10 cellular contexts compared by ENCODE assay signal in genomic region chr19:4713384-4713951, GRCh38. TPM values are rescaled to one million over a fixed set of nuclear protein-coding genes. Genes with fewer than 3 reads are reported as not detected.
DNase-seq lines count a peak whose midpoint lies in the region; ATAC-seq and TF ChIP-seq lines count a peak whose summit lies in the region.
"Had no signal": no experiment of that assay in that cellular context is flagged by ENCODE, and none has a peak within 500 bp of the region (broad histone marks: within the 10 kb centered on the region; RNA-seq: fewer than 3 reads in every experiment).

No MANE protein-coding gene starts in this region.

- H3K4me3 Mint-ChIP-seq in CD4-positive, alpha-beta T cell, result no peak overlapping the region
- H3K4me3 Mint-ChIP-seq in naive thymus-derived CD8-positive, alpha-beta T cell, result no peak overlapping the region

- H3K4me1 Mint-ChIP-seq in CD4-positive, alpha-beta T cell (ENCODE audit: low read depth), result no peaks in the 10 kb centered on the region
- peaks cover 5 to 12% (median 7%) of the 10 kb centered on the region in 4 donors for H3K4me1 Mint-ChIP-seq in naive thymus-derived CD8-positive, alpha-beta T cell

- TF ChIP-seq CTCF in CD4-positive, alpha-beta T cell (IDR thresholded peaks at IDR 0.05), result no peak

- no peaks in the 10 kb centered on the region for H3K27me3 Mint-ChIP-seq in CD4-positive, alpha-beta T cell
- no peaks in the 10 kb centered on the region for H3K27me3 Mint-ChIP-seq in naive thymus-derived CD8-positive, alpha-beta T cell

- no peaks in the 10 kb centered on the region for H3K9me3 ChIP-seq in thymus (ENCODE audit: control insufficient read depth)
- no peaks in the 10 kb centered on the region for H3K9me3 ChIP-seq in CD4-positive, alpha-beta T cell (ENCODE audit: control insufficient read depth, low read length)

- WGBS in thymus, result 94% methylated on average over 32 of the region's 32 CpGs

- intact Hi-C loops in CD4-positive, alpha-beta T cell (cut with DNase I, micrococcal nuclease), result no loop called here

- DNase-seq in HS-27A (ENCODE audit: low read depth), result peak; percentile 95
- DNase-seq in cerebellum (ENCODE audit: low spot score), result peak; percentile 76
- DNase-seq in kidney tubule cell (ENCODE audit: low spot score), result peak; percentile 93
- DNase-seq in CD4-positive, alpha-beta T cell, result no peak
- no peak for DNase-seq in naive thymus-derived CD8-positive, alpha-beta T cell
- DNase-seq: activated gamma-delta T cell, midbrain had no signal

- no peak overlapping the region for H3K4me3 ChIP-seq in thymus (ENCODE audit: low read length)

- H3K36me3 ChIP-seq in thymus (ENCODE audit: control insufficient read depth, insufficient read depth), result peaks cover 85% of the 10 kb centered on the region

- no peak for ATAC-seq in CD4-positive, alpha-beta T cell (ENCODE audit: poor library complexity)
- ATAC-seq in HG03520 (IDR thresholded peaks at IDR 0.05; ENCODE audit: unreplicated experiment), result no peak
- ATAC-seq in HG02870 (IDR thresholded peaks at IDR 0.05; ENCODE audit: unreplicated experiment), result no peak
- ATAC-seq in naive thymus-derived CD8-positive, alpha-beta T cell, result no peak

- no peaks in the 10 kb centered on the region for H3K4me1 ChIP-seq in thymus (ENCODE audit: control insufficient read depth, insufficient read depth, low read length)

- no peaks in the 10 kb centered on the region for H3K27me3 ChIP-seq in thymus (ENCODE audit: control insufficient read depth, insufficient read depth)
- H3K27me3 ChIP-seq in CD4-positive, alpha-beta T cell (ENCODE audit: control insufficient read depth, insufficient read depth, low read length), result no peaks in the 10 kb centered on the region

- no peaks in the 10 kb centered on the region for H3K9me3 Mint-ChIP-seq in CD4-positive, alpha-beta T cell
- H3K9me3 Mint-ChIP-seq in naive thymus-derived CD8-positive, alpha-beta T cell, result no peaks in the 10 kb centered on the region

- H3K36me3 Mint-ChIP-seq in CD4-positive, alpha-beta T cell (ENCODE audit: low read depth), result peaks cover 67% of the 10 kb centered on the region
- peaks cover 0 to 77% (median 15%) of the 10 kb centered on the region in 3 donors for H3K36me3 Mint-ChIP-seq in naive thymus-derived CD8-positive, alpha-beta T cell

- CTCF ChIA-PET in CD4-positive, alpha-beta T cell (lab: Charles Lee), result no interaction called here

- H3K27ac ChIP-seq in thymus (ENCODE audit: low read depth), result peak overlapping the region; percentile 55
- no peak overlapping the region for H3K27ac ChIP-seq in CD4-positive, alpha-beta T cell (ENCODE audit: low read depth, low read length)

- POLR2A ChIA-PET in CD4-positive, alpha-beta T cell (lab: Charles Lee), result interaction anchor here (0.6 kb wide), 1 partner anchor 918 kb away, joined by 3 read pairs; no protein-coding TSS in a partner anchor
- POLR2A ChIA-PET in naive thymus-derived CD8-positive, alpha-beta T cell (lab: Charles Lee), result no interaction called here

- no peak overlapping the region for H3K27ac Mint-ChIP-seq in CD4-positive, alpha-beta T cell
- H3K27ac Mint-ChIP-seq in naive thymus-derived CD8-positive, alpha-beta T cell, result no peak overlapping the region

RNA-seq across cellular contexts. Expression of gene DPP9, which starts 10.2 kb away (rescaled TPM):
- 19.1 TPM for total RNA-seq in cerebellum
- 37.9 TPM for polyA plus RNA-seq in thymus
- total RNA-seq in CD4-positive, alpha-beta T cell, result 10 to 100 TPM; 67.9 to 72.8 TPM
- total RNA-seq in naive thymus-derived CD8-positive, alpha-beta T cell, result 10 to 100 TPM; 82.3 to 86.6 TPM
- 10 to 100 TPM; 16.1 to 30.6 (median 21.9) TPM for polyA plus RNA-seq in naive thymus-derived CD8-positive, alpha-beta T cell

RNA-seq across cellular contexts. Expression of gene MYDGF, which starts 43.3 kb away (rescaled TPM):
- total RNA-seq in cerebellum, result 26.2 TPM
- polyA plus RNA-seq in thymus, result 53.5 TPM
- 10 to 100 TPM; 22.0 to 23.0 TPM for total RNA-seq in CD4-positive, alpha-beta T cell
- 10 to 100 TPM; 24.9 to 25.8 TPM for total RNA-seq in naive thymus-derived CD8-positive, alpha-beta T cell
- polyA plus RNA-seq in naive thymus-derived CD8-positive, alpha-beta T cell, result 100 to 1,000 TPM; 103 to 114 (median 114) TPM

Comparison
In these comparisons a context has a peak if more than half of its experiments do, and no peak if none do; other contexts are left out.
1. DNase-seq: peak in HS-27A (single experiment), cerebellum (single experiment) and kidney tubule cell (single experiment); none in CD4-positive, alpha-beta T cell (0 of 10) and naive thymus-derived CD8-positive, alpha-beta T cell (0 of 10).